Comparison of ENCODE assay signal across 19 cellular contexts in the genomic region with DNA sequence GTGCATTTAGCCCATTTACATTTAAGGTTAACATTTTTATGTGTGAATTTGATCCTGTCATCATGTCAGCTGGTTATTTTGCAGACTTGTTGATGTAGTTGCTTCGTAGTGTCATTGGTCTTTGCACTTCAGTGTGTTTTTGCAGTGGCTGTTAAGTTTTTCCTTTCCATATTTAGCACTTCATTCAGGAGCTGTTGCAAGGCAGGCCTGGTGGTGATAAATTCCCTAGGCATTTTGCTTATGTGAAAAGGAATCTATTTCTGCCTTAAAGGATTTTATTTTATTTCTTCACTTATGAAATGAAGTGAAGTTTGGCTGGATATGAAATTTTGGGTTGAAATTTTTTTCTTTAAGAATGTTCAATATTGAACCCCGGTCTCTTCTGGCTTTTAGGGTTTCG.
DNase-seq lines count a peak whose midpoint lies in the region; ATAC-seq, FAIRE-seq and TF ChIP-seq lines count a peak whose summit lies in the region.
"Had no signal": no experiment of that assay in that cellular context is flagged by ENCODE, and none has a peak within 500 bp of the region (broad histone marks: within the 10 kb centered on the region; RNA-seq: fewer than 3 reads in every experiment).

No MANE protein-coding gene starts in this region.

- no peak overlapping the region for H3K4me3 Mint-ChIP-seq in GM23338
- no peak overlapping the region for H3K4me3 Mint-ChIP-seq in chondrocyte (ENCODE audit: unreplicated experiment)
- H3K4me3 Mint-ChIP-seq: CD8-positive, alpha-beta memory T cell had no signal

- H3K79me2 ChIP-seq in GM23338 (replicated peaks; ENCODE audit: insufficient read depth): no peaks in the 10 kb centered on the region

- no peak overlapping the region for H2AK5ac ChIP-seq in mesenchymal stem cell (ENCODE audit: low read length, severe bottlenecking)

- no peaks in the 10 kb centered on the region for H3K9me3 ChIP-seq in mesenchymal stem cell (ENCODE audit: control insufficient read depth, low read length)
- H3K9me3 ChIP-seq: BLaER1, Caco-2, HAP-1 had no signal

- DNase-seq in GM23338 (ENCODE audit: low spot score) (no peak), chondrocyte (ENCODE audit: low spot score) (no peak), mesenchymal stem cell (peak; percentile 13), frontal cortex (ENCODE audit: low spot score in 2 of 2) (no peak), activated T-cell treated with anti-CD3 and anti-CD28 coated beads for 4 hours (no peak)
- no peak for DNase-seq in effector CD4-positive, alpha-beta T cell
- DNase-seq: AML-193; Caco-2; CD8-positive, alpha-beta memory T cell; DND-41; GF-D8 had no signal

- H3K9me3 Mint-ChIP-seq in GM23338 (peaks cover 8% of the 10 kb centered on the region), chondrocyte (ENCODE audit: low read depth) (peaks cover 25% of the 10 kb centered on the region)

- peaks cover 25% of the 10 kb centered on the region for H3K4me1 Mint-ChIP-seq in GM23338
- peaks cover 11% of the 10 kb centered on the region for H3K4me1 Mint-ChIP-seq in chondrocyte (ENCODE audit: low read depth)
- H3K4me1 Mint-ChIP-seq: CD8-positive, alpha-beta memory T cell had no signal

- H3K9ac ChIP-seq in mesenchymal stem cell (ENCODE audit: low read length): no peak overlapping the region
- H3K9ac ChIP-seq: BLaER1 had no signal

- H3K27ac Mint-ChIP-seq in GM23338 (peak overlapping the region; percentile 62; the same call in 1 of the 2 replicates), chondrocyte (ENCODE audit: unreplicated experiment) (peak overlapping the region; percentile 59)
- H3K27ac Mint-ChIP-seq: CD8-positive, alpha-beta memory T cell had no signal

- peaks cover 23% of the 10 kb centered on the region for H3K9me2 ChIP-seq in GM23338 (ENCODE audit: insufficient read depth)

- peaks cover 3% of the 10 kb centered on the region for H3K27me3 Mint-ChIP-seq in GM23338 (ENCODE audit: insufficient read depth, low read depth, poor library complexity)
- H3K27me3 Mint-ChIP-seq in chondrocyte (ENCODE audit: low read depth): peaks cover 14% of the 10 kb centered on the region

- no peak overlapping the region for H2BK12ac ChIP-seq in mesenchymal stem cell (ENCODE audit: low read length in 2 of 2)

- H4K20me1 ChIP-seq in GM23338 (replicated peaks; ENCODE audit: insufficient read depth): no peaks in the 10 kb centered on the region
- H4K20me1 ChIP-seq: BLaER1 had no signal

- H3K27ac ChIP-seq in GM23338 (ENCODE audit: low read depth): no peak overlapping the region
- H3K27ac ChIP-seq in mesenchymal stem cell (ENCODE audit: low read length, poor library complexity, severe bottlenecking): no peak overlapping the region
- H3K27ac ChIP-seq: A549, BLaER1, HL-60 had no signal

- FAIRE-seq in frontal cortex (lab: Jason Lieb, UNC): no peak
- FAIRE-seq: GM19239, H1, K562 had no signal

- H3K36me3 Mint-ChIP-seq in GM23338 (ENCODE audit: low read depth) (peaks cover 15% of the 10 kb centered on the region; the same call in 2 of the 3 replicates), chondrocyte (ENCODE audit: low read depth) (peaks cover 5% of the 10 kb centered on the region)

- H3K4me2 ChIP-seq in GM23338 (no peak overlapping the region), mesenchymal stem cell (ENCODE audit: low read length, poor library complexity, severe bottlenecking) (no peak overlapping the region)
- H3K4me2 ChIP-seq: A549, BLaER1 had no signal

- no peaks in the 10 kb centered on the region for H3F3A ChIP-seq in GM23338 (replicated peaks; ENCODE audit: low read depth)

- no peak overlapping the region for H3K18ac ChIP-seq in mesenchymal stem cell (ENCODE audit: low read depth in 1 of 2, low read length in 2 of 2)

- H2BK5ac ChIP-seq in mesenchymal stem cell (ENCODE audit: low read depth, low read length, poor library complexity, severe bottlenecking): no peak overlapping the region

- H3K36me3 ChIP-seq in GM23338 (ENCODE audit: insufficient read depth) (no peaks in the 10 kb centered on the region), mesenchymal stem cell (ENCODE audit: control insufficient read depth in 1 of 2, insufficient read depth in 2 of 2, low read depth in 1 of 2, low read length in 2 of 2) (no peaks in the 10 kb centered on the region)
- H3K36me3 ChIP-seq: BLaER1, HAP-1 had no signal

- no peak overlapping the region for H3K14ac ChIP-seq in mesenchymal stem cell (ENCODE audit: low read length in 2 of 2)

- no peak overlapping the region for H4K8ac ChIP-seq in mesenchymal stem cell (ENCODE audit: low read length)

- H3K4ac ChIP-seq in mesenchymal stem cell (ENCODE audit: low read depth in 1 of 2, low read length in 2 of 2): no peak overlapping the region

- H2BK120ac ChIP-seq in mesenchymal stem cell (ENCODE audit: low read depth, low read length): no peak overlapping the region

- no peak for TF ChIP-seq CTCF in GM23338 (conservative IDR thresholded peaks at IDR 0.05; ENCODE audit: low read depth in 2 of 2)
- TF ChIP-seq CTCF in chondrocyte (IDR thresholded peaks at IDR 0.05): no peak

- no peaks in the 10 kb centered on the region for H3K79me1 ChIP-seq in mesenchymal stem cell (replicated peaks; ENCODE audit: low read length, poor library complexity, severe bottlenecking)

- no peak for ATAC-seq in GM23338
- no peak for ATAC-seq in GM21576 (IDR thresholded peaks at IDR 0.05; ENCODE audit: unreplicated experiment)
- ATAC-seq: A549, K562 had no signal

- H3K27me3 ChIP-seq in GM23338 (ENCODE audit: insufficient read depth) (no peaks in the 10 kb centered on the region), mesenchymal stem cell (ENCODE audit: control insufficient read depth in 1 of 2, insufficient read depth in 1 of 2, low read length in 2 of 2) (no peaks in the 10 kb centered on the region)
- H3K27me3 ChIP-seq: BLaER1 had no signal

- H3K4me3 ChIP-seq in GM23338 (no peak overlapping the region), mesenchymal stem cell (ENCODE audit: insufficient read depth in 1 of 2, low read depth in 1 of 2, low read length in 2 of 2) (no peak overlapping the region)
- H3K4me3 ChIP-seq: A549, BLaER1, HAP-1, K562 had no signal

- H4K91ac ChIP-seq in mesenchymal stem cell (ENCODE audit: low read length): no peak overlapping the region

- H3K4me1 ChIP-seq in GM23338 (ENCODE audit: insufficient read depth): peaks cover 22% of the 10 kb centered on the region
- H3K4me1 ChIP-seq in mesenchymal stem cell (ENCODE audit: control insufficient read depth, insufficient read depth, low read depth, low read length): no peaks in the 10 kb centered on the region
- H3K4me1 ChIP-seq: A549, BLaER1, HAP-1 had no signal

- H2BK15ac ChIP-seq in mesenchymal stem cell (ENCODE audit: low read depth, poor library complexity, severe bottlenecking): no peak overlapping the region

- WGBS in mesenchymal stem cell: 64% methylated on average over 3 of the region's 3 CpGs

- H3K23ac ChIP-seq in mesenchymal stem cell (ENCODE audit: low read length in 2 of 2): no peak overlapping the region

- no peak overlapping the region for H2AFZ ChIP-seq in GM23338
- H2AFZ ChIP-seq in mesenchymal stem cell (ENCODE audit: low read depth, low read length): no peak overlapping the region

TF ChIP-seq in GM23338, 12 proteins besides CTCF, POLR2A, EP300 and RAD21 (continues in another document):
- no peak for TF ChIP-seq STAT1 (IDR thresholded peaks at IDR 0.05; ENCODE audit: unreplicated experiment)
- TF ChIP-seq, protein P1, sequence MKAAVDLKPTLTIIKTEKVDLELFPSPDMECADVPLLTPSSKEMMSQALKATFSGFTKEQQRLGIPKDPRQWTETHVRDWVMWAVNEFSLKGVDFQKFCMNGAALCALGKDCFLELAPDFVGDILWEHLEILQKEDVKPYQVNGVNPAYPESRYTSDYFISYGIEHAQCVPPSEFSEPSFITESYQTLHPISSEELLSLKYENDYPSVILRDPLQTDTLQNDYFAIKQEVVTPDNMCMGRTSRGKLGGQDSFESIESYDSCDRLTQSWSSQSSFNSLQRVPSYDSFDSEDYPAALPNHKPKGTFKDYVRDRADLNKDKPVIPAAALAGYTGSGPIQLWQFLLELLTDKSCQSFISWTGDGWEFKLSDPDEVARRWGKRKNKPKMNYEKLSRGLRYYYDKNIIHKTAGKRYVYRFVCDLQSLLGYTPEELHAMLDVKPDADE (IDR thresholded peaks at IDR 0.05): no peak
- no peak for TF ChIP-seq POLR2AphosphoS5 (IDR thresholded peaks at IDR 0.05; ENCODE audit: low read depth)
